ENCODE assay signal across 8 cellular contexts in genomic region chrX:119693032-119693995, GRCh38. TPM values are rescaled to one million over a fixed set of nuclear protein-coding genes. Genes with fewer than 3 reads are reported as not detected.
DNase-seq lines count a peak whose midpoint lies in the region; ATAC-seq and TF ChIP-seq lines count a peak whose summit lies in the region.

TSS of gene SEPTIN6 (minus strand) at chrX:119693168. CDS start at chrX:119693105, 63 bp downstream.

- peaks cover 31 to 48% (median 33%) of the 10 kb centered on the region in 3 donors for H3K4me1 Mint-ChIP-seq in T-cell
- H3K4me1 Mint-ChIP-seq in activated naive CD8-positive, alpha-beta T cell treated with anti-CD3 and anti-CD28 coated beads, Interleukin-2, amount 50 U/mL, for 24 hours = peaks cover 20% of the 10 kb centered on the region

- DNase-seq in GM06990 (ENCODE audit: extremely low read depth, insufficient read length) (peak; percentile 95), H7 (peak; percentile 88), MG63 (peak; percentile 57), T-cell (peak; percentile 74 to 91 (median 83)), left ventricle myocardium superior (peak; percentile 77), vagina (ENCODE audit: extremely low spot score in 2 of 2) (no peak)
- DNase-seq in activated naive CD8-positive, alpha-beta T cell treated with anti-CD3 and anti-CD28 coated beads, Interleukin-2, amount 50 U/mL, for 24 hours = peak; percentile 82

- no peaks in the 10 kb centered on the region for H3K9me3 ChIP-seq in MG63
- H3K9me3 ChIP-seq in vagina = no peaks in the 10 kb centered on the region

- TF ChIP-seq CTCF in GM06990 (IDR thresholded peaks at IDR 0.05; ENCODE audit: insufficient read depth, low read length, poor library complexity, severe bottlenecking) (peak; percentile 2), vagina (IDR thresholded peaks at IDR 0.05) (no peak)

- H3K9ac ChIP-seq in rectal smooth muscle tissue (ENCODE audit: low read length) = no peak within 1 kb of the TSS

- ATAC-seq in T-cell (replicated peaks in 1 of 4) (peak; percentile 71 to 75 (median 74)), left ventricle myocardium superior (peak; percentile 87)
- ATAC-seq in activated naive CD8-positive, alpha-beta T cell treated with anti-CD3 and anti-CD28 coated beads, Interleukin-2, amount 50 U/mL, for 24 hours = peak; percentile 62

- CTCF ChIA-PET in T-cell (lab: Charles Lee) = interaction anchor here (0.5 to 1.6 kb wide), 18 partner anchors 9 to 652 kb away, joined by 3 to 9 read pairs (median 4); no protein-coding TSS in a partner anchor

- intact Hi-C loops in left ventricle myocardium superior (cut with micrococcal nuclease) (no loop called here), vagina (cut with DNase I) (loop anchor here (10.0 kb wide), 1 partner anchor 89 kb away; the partner anchor contains the start of gene NKRF)

- H3K9me3 Mint-ChIP-seq in T-cell = no peaks in the 10 kb centered on the region
- no peaks in the 10 kb centered on the region for H3K9me3 Mint-ChIP-seq in activated naive CD8-positive, alpha-beta T cell treated with anti-CD3 and anti-CD28 coated beads, Interleukin-2, amount 50 U/mL, for 24 hours

- peak within 1 kb of the TSS; percentile 87 for H3K27ac ChIP-seq in rectal smooth muscle tissue (ENCODE audit: low read depth, low read length)
- peak within 1 kb of the TSS; percentile 78 for H3K27ac ChIP-seq in vagina

- peak within 1 kb of the TSS; percentile 93 to 96 (median 94) for H3K4me3 Mint-ChIP-seq in T-cell
- H3K4me3 Mint-ChIP-seq in activated naive CD8-positive, alpha-beta T cell treated with anti-CD3 and anti-CD28 coated beads, Interleukin-2, amount 50 U/mL, for 24 hours = peak within 1 kb of the TSS; percentile 92

- H3K27me3 ChIP-seq in GM06990 (replicated peaks; ENCODE audit: control insufficient read depth, insufficient read depth, low read length) (no peaks in the 10 kb centered on the region), H7 (ENCODE audit: control insufficient read depth, insufficient read depth, low read length) (peaks cover 9% of the 10 kb centered on the region), MG63 (no peaks in the 10 kb centered on the region), rectal smooth muscle tissue (ENCODE audit: control insufficient read depth, insufficient read depth, low read length) (no peaks in the 10 kb centered on the region), vagina (no peaks in the 10 kb centered on the region)

- H3K4me3 ChIP-seq in GM06990 (replicated peaks; ENCODE audit: low read depth, low read length) (peak within 1 kb of the TSS; percentile 80), H7 (ENCODE audit: insufficient read depth, low read depth, low read length) (peak within 1 kb of the TSS; percentile 61), MG63 (peak within 1 kb of the TSS; percentile 56), rectal smooth muscle tissue (ENCODE audit: low read length) (peak within 1 kb of the TSS; percentile 73), vagina (peak within 1 kb of the TSS; percentile 53 to 58)

- no peaks in the 10 kb centered on the region for H3K27me3 Mint-ChIP-seq in T-cell
- H3K27me3 Mint-ChIP-seq in activated naive CD8-positive, alpha-beta T cell treated with anti-CD3 and anti-CD28 coated beads, Interleukin-2, amount 50 U/mL, for 24 hours = no peaks in the 10 kb centered on the region

- H3K4me1 ChIP-seq in rectal smooth muscle tissue (ENCODE audit: control insufficient read depth, insufficient read depth, low read length) (no peaks in the 10 kb centered on the region), vagina (peaks cover 8% of the 10 kb centered on the region)

- H3K36me3 Mint-ChIP-seq in T-cell = no peaks in the 10 kb centered on the region
- peaks cover 9% of the 10 kb centered on the region for H3K36me3 Mint-ChIP-seq in activated naive CD8-positive, alpha-beta T cell treated with anti-CD3 and anti-CD28 coated beads, Interleukin-2, amount 50 U/mL, for 24 hours (ENCODE audit: low read depth)

- H3K27ac Mint-ChIP-seq in T-cell = peak within 1 kb of the TSS; percentile 94 to 98
- H3K27ac Mint-ChIP-seq in activated naive CD8-positive, alpha-beta T cell treated with anti-CD3 and anti-CD28 coated beads, Interleukin-2, amount 50 U/mL, for 24 hours = peak within 1 kb of the TSS; percentile 99

- POLR2A ChIA-PET in T-cell (lab: Charles Lee) = interaction anchor here (0.5 to 1.9 kb wide), 16 partner anchors 9 to 180 kb away, joined by 3 to 12 read pairs (median 5); partner anchors contain the start of gene RPL39 (in 1 of the 2)

- no peaks in the 10 kb centered on the region; the same call in 1 of the 2 replicates for H3K36me3 ChIP-seq in GM06990 (ENCODE audit: control insufficient read depth, insufficient read depth, low read length)
- H3K36me3 ChIP-seq in H7 (replicated peaks; ENCODE audit: control insufficient read depth, insufficient read depth, low read length) = no peaks in the 10 kb centered on the region
- H3K36me3 ChIP-seq in MG63 = no peaks in the 10 kb centered on the region
- no peaks in the 10 kb centered on the region for H3K36me3 ChIP-seq in rectal smooth muscle tissue (ENCODE audit: control insufficient read depth, insufficient read depth, low read length)
- no peaks in the 10 kb centered on the region for H3K36me3 ChIP-seq in vagina

- peak in 1 of 2 donors; percentile 26 for TF ChIP-seq POLR2A in vagina (IDR thresholded peaks at IDR 0.05)

RNA-seq across cellular contexts. Expression of gene SEPTIN6, which starts in this region (rescaled TPM):
- 26.9 and 41.7 TPM in 2 replicates for total RNA-seq in H7 (2014; rRNA removed; shearing (Covaris generic))
- 1.4 and 5.7 TPM in 2 replicates for total RNA-seq in MG63 (2014; rRNA removed; shearing (Covaris generic); ENCODE audit: low replicate concordance)
- 100 to 1,000 TPM; 171 to 269 (median 206) TPM for total RNA-seq in T-cell
- 7.6 TPM for total RNA-seq in left ventricle myocardium superior
- total RNA-seq in vagina = 25.8 TPM

Comparison
In these comparisons a context has a peak if more than half of its experiments do, and no peak if none do; other contexts are left out.
1. DNase-seq: peak in GM06990 (single experiment), H7 (single experiment), MG63 (single experiment), T-cell (34 of 34), activated naive CD8-positive, alpha-beta T cell treated with anti-CD3 and anti-CD28 coated beads, Interleukin-2, amount 50 U/mL, for 24 hours (single experiment) and left ventricle myocardium superior (single experiment); none in vagina (0 of 2).
2. Peak in every context shown above with its lines, with median percentiles within 50 percentile points of each other: H3K4me3 ChIP-seq and ATAC-seq.